9 cellular contexts compared by ENCODE assay signal in genomic region chr11:59667812-59668187, GRCh38. TPM values are rescaled to one million over a fixed set of nuclear protein-coding genes. Genes with fewer than 3 reads are reported as not detected.
DNase-seq lines count a peak whose midpoint lies in the region; ATAC-seq, FAIRE-seq and TF ChIP-seq lines count a peak whose summit lies in the region.
"Had no signal": no experiment of that assay in that cellular context is flagged by ENCODE, and none has a peak within 500 bp of the region (broad histone marks: within the 10 kb centered on the region; RNA-seq: fewer than 3 reads in every experiment).

No MANE protein-coding gene starts in this region.

- POLR2A ChIA-PET in K562 (lab: Yijun Ruan, JAX): interaction anchor here (1.8 kb wide), 1 partner anchor 9 kb away, joined by 4 read pairs; no protein-coding TSS in a partner anchor

- DNase-seq in activated naive CD4-positive, alpha-beta T cell treated with anti-CD3 and anti-CD28 coated beads, Interleukin-2, amount 50 U/mL, for 16 hours: no peak
- DNase-seq in K562 (ENCODE audit: extremely low read depth in 1 of 4, low spot score in 3 of 4) (no peak), memory B cell (ENCODE audit: low spot score in 2 of 2) (no peak), upper lobe of right lung (no peak), RPMI8226 (no peak), NCI-H187 (lab: John Stamatoyannopoulos, UW) (no peak)

- H3K36me3 Mint-ChIP-seq in activated naive CD4-positive, alpha-beta T cell treated with anti-CD3 and anti-CD28 coated beads, Interleukin-2, amount 50 U/mL, for 24 hours: peaks cover 11% of the 10 kb centered on the region
- peaks cover 17% of the 10 kb centered on the region for H3K36me3 Mint-ChIP-seq in memory B cell

- no peak for ATAC-seq in K562
- ATAC-seq in memory B cell (ENCODE audit: low read depth): no peak
- ATAC-seq in upper lobe of right lung: no peak
- no peak for ATAC-seq in HG03342 (IDR thresholded peaks at IDR 0.05; ENCODE audit: unreplicated experiment)

- peaks cover 53% of the 10 kb centered on the region for H3K4me1 Mint-ChIP-seq in activated naive CD4-positive, alpha-beta T cell treated with anti-CD3 and anti-CD28 coated beads, Interleukin-2, amount 50 U/mL, for 24 hours
- H3K4me1 Mint-ChIP-seq in memory B cell: peaks cover 30% of the 10 kb centered on the region

- H3K4me3 Mint-ChIP-seq in activated naive CD4-positive, alpha-beta T cell treated with anti-CD3 and anti-CD28 coated beads, Interleukin-2, amount 50 U/mL, for 24 hours: peak overlapping the region; percentile 93
- peak overlapping the region; percentile 92 for H3K4me3 Mint-ChIP-seq in memory B cell

- no peak for TF ChIP-seq RAD21 in K562 (CRISPR knock-in tag; conservative IDR thresholded peaks at IDR 0.05 in 1 of 2, IDR thresholded peaks at IDR 0.05 in 1 of 2)

- no peak for TF ChIP-seq CTCF in K562 (IDR thresholded peaks at IDR 0.05 in 2 of 3, conservative IDR thresholded peaks at IDR 0.05 in 1 of 3; ENCODE audit: insufficient read depth in 2 of 3, low read depth in 1 of 3, low read length in 3 of 3)
- no peak for TF ChIP-seq CTCF in upper lobe of right lung (IDR thresholded peaks at IDR 0.05)

- H3K36me3 ChIP-seq in K562 (ENCODE audit: control insufficient read depth, insufficient read depth, low read length): peaks cover 46% of the 10 kb centered on the region
- peaks cover 40% of the 10 kb centered on the region for H3K36me3 ChIP-seq in upper lobe of right lung

- TSS peak; percentile 46 for BruUV-seq in K562 (replicated peaks; lab: Mats Ljungman, UMichigan)

- intact Hi-C loops in K562 (cut with micrococcal nuclease): loop anchor here (2.0 to 5.0 kb wide), 3 partner anchors 51 to 135 kb away; no protein-coding TSS in a partner anchor
- intact Hi-C loops in upper lobe of right lung (cut with DNase I): no loop called here

- no peaks in the 10 kb centered on the region for H3K9me3 ChIP-seq in K562 (replicated peaks; ENCODE audit: control insufficient read depth, insufficient read depth, low read depth, low read length)
- H3K9me3 ChIP-seq in upper lobe of right lung: no peaks in the 10 kb centered on the region

- no peak for TF ChIP-seq POLR2A in K562 (conservative IDR thresholded peaks at IDR 0.05)

- H3K4me2 ChIP-seq in K562 (ENCODE audit: insufficient read depth, low read length): peak overlapping the region; percentile 94

- H3K27me3 Mint-ChIP-seq in activated naive CD4-positive, alpha-beta T cell treated with anti-CD3 and anti-CD28 coated beads, Interleukin-2, amount 50 U/mL, for 24 hours: no peaks in the 10 kb centered on the region
- H3K27me3 Mint-ChIP-seq in memory B cell: peaks cover 2% of the 10 kb centered on the region

- no peaks in the 10 kb centered on the region for H4K20me1 ChIP-seq in K562 (replicated peaks; ENCODE audit: control insufficient read depth, insufficient read depth, low read length)

- H3K27ac Mint-ChIP-seq in activated naive CD4-positive, alpha-beta T cell treated with anti-CD3 and anti-CD28 coated beads, Interleukin-2, amount 50 U/mL, for 24 hours: peak overlapping the region; percentile 85
- peak overlapping the region; percentile 100 for H3K27ac Mint-ChIP-seq in memory B cell

- in situ Hi-C loops in K562 (cut with MboI): no loop called here

- no peaks in the 10 kb centered on the region for H3K27me3 ChIP-seq in K562 (ENCODE audit: control insufficient read depth in 2 of 2, insufficient read depth in 2 of 2, low read length in 2 of 2)
- H3K27me3 ChIP-seq in upper lobe of right lung: no peaks in the 10 kb centered on the region

- H3K9me1 ChIP-seq in K562 (ENCODE audit: control insufficient read depth, insufficient read depth, low read length): no peaks in the 10 kb centered on the region

- H3K4me3 ChIP-seq in K562 (peak overlapping the region; percentile 82), upper lobe of right lung (peak overlapping the region; percentile 85)

- no peak for TF ChIP-seq EP300 in K562 (IDR thresholded peaks at IDR 0.05; ENCODE audit: low read length)

- 0% methylated on average over 3 of the region's 3 CpGs for WGBS in K562 (ENCODE audit: insufficient coverage, low coverage, missing lambda C conversion rate)

- CTCF ChIA-PET in K562 (lab: Yijun Ruan, JAX; ENCODE audit: low intra/inter-chr PET ratio): no interaction called here

- H3K79me2 ChIP-seq in K562 (ENCODE audit: control insufficient read depth, insufficient read depth, low read length): peaks cover 49% of the 10 kb centered on the region

- H3K9ac ChIP-seq in K562 (ENCODE audit: insufficient read depth in 1 of 2, low read depth in 2 of 2, low read length in 2 of 2): peak overlapping the region; percentile 77 to 96

- H2AFZ ChIP-seq in K562 (ENCODE audit: low read depth, low read length): no peak overlapping the region

- H3K9me3 Mint-ChIP-seq in activated naive CD4-positive, alpha-beta T cell treated with anti-CD3 and anti-CD28 coated beads, Interleukin-2, amount 50 U/mL, for 24 hours: no peaks in the 10 kb centered on the region
- H3K9me3 Mint-ChIP-seq in memory B cell: no peaks in the 10 kb centered on the region

- H3K27ac ChIP-seq in K562 (ENCODE audit: extremely low read depth, low read depth, low read length) (peak overlapping the region; percentile 92), upper lobe of right lung (peak overlapping the region; percentile 98)

- FAIRE-seq in K562 (lab: Jason Lieb, UNC): no peak

- H3K4me1 ChIP-seq in K562 (replicated peaks in 1 of 2; ENCODE audit: control insufficient read depth in 2 of 2, insufficient read depth in 2 of 2, low read length in 2 of 2): peaks cover 11 to 14% of the 10 kb centered on the region in 2 experiments; a peak in 3 of 5 replicates
- peaks cover 37% of the 10 kb centered on the region for H3K4me1 ChIP-seq in upper lobe of right lung

TF ChIP-seq in K562, 482 proteins besides CTCF, POLR2A, EP300 and RAD21 (continues in another document):
- TF ChIP-seq NR2C1 (IDR thresholded peaks at IDR 0.05) (no peak), NR2C1 (tag; IDR thresholded peaks at IDR 0.05) (peak; percentile 30; the same call in 1 of the 2 replicates)

RNA-seq across cellular contexts. Expression of gene PATL1, which starts 1.0 kb away (rescaled TPM):
- total RNA-seq in K562 (2011; cell fraction: chromatin; rRNA removed; ENCODE audit: low replicate concordance): 41.9 and 63.3 TPM in 2 replicates
- 16.7 and 17.6 TPM in 2 replicates for total RNA-seq in K562 (2011; cell fraction: nucleolus; rRNA removed)
- total RNA-seq in K562 (2011; cell fraction: nucleoplasm; rRNA removed): 33.9 and 51.9 TPM in 2 replicates
- total RNA-seq in K562 (2014; rRNA removed): 7.7 and 8.8 TPM in 2 replicates
- total RNA-seq in K562 (2014; rRNA removed; fragmentation: Illumina TruSeq; extraction: Trizol): 14.8 and 18.4 TPM in 2 replicates
- total RNA-seq in K562 (2015; rRNA removed; fragmentation: Illumina TruSeq; extraction: Trizol): 16.4 and 16.9 TPM in 2 replicates
- total RNA-seq in K562 (2021): 27.3 and 30.2 TPM in 2 replicates
- 34.1 and 38.4 TPM in 2 replicates for polyA plus RNA-seq in K562 (2011; rRNA removed)
- polyA plus RNA-seq in K562 (2011; cell fraction: cytosol; rRNA removed): 34.2 and 50.2 TPM in 2 replicates
- 38.1 and 48.4 TPM in 2 replicates for polyA plus RNA-seq in K562 (2011; cell fraction: nucleus; rRNA removed)
- 25.5 and 37.2 TPM in 2 replicates for polyA plus RNA-seq in K562 (2012)
- 43.4 and 48.0 TPM in 2 replicates for polyA plus RNA-seq in K562 (2014; fragmentation: Illumina TruSeq; extraction: Trizol)
- polyA plus RNA-seq in K562 (2014; fragmentation: Nextera tagmentation; extraction: Ambion mirVana): 1 to 10 TPM; 3.2 to 5.0 TPM
- polyA plus RNA-seq in K562 (2014; rRNA removed): 19.4 and 23.3 TPM in 2 replicates
- 29.4 and 30.5 TPM in 2 replicates for polyA minus RNA-seq in K562 (2011; rRNA and poly(A)+ RNA removed)
- 13.4 and 17.4 TPM in 2 replicates for polyA minus RNA-seq in K562 (2011; cell fraction: cytosol; rRNA and poly(A)+ RNA removed)
- polyA minus RNA-seq in K562 (2011; cell fraction: nucleus; rRNA and poly(A)+ RNA removed): 13.1 and 23.9 TPM in 2 replicates
- 35.9 TPM for total RNA-seq in upper lobe of right lung

RNA-seq across cellular contexts. Expression of gene OR10V1, which starts 45.8 kb away (rescaled TPM):
- total RNA-seq in K562 (2011; cell fraction: chromatin; rRNA removed; ENCODE audit: low replicate concordance): not detected in 2 replicates
- total RNA-seq in K562 (2011; cell fraction: nucleolus; rRNA removed): not detected in 2 replicates
- total RNA-seq in K562 (2011; cell fraction: nucleoplasm; rRNA removed): not detected in 2 replicates
- total RNA-seq in K562 (2014; rRNA removed): not detected in 2 replicates
- total RNA-seq in K562 (2014; rRNA removed; fragmentation: Illumina TruSeq; extraction: Trizol): not detected in 2 replicates
- total RNA-seq in K562 (2015; rRNA removed; fragmentation: Illumina TruSeq; extraction: Trizol): not detected in 2 replicates
- not detected in 2 replicates for total RNA-seq in K562 (2021)
- polyA plus RNA-seq in K562 (2011; rRNA removed): not detected in 2 replicates
- not detected in 2 replicates for polyA plus RNA-seq in K562 (2011; cell fraction: cytosol; rRNA removed)
- not detected in 2 replicates for polyA plus RNA-seq in K562 (2011; cell fraction: nucleus; rRNA removed)
- not detected in 2 replicates for polyA plus RNA-seq in K562 (2012)
- not detected in 2 replicates for polyA plus RNA-seq in K562 (2014; fragmentation: Illumina TruSeq; extraction: Trizol)
- not detected for polyA plus RNA-seq in K562 (2014; fragmentation: Nextera tagmentation; extraction: Ambion mirVana)
- not detected in 2 replicates for polyA plus RNA-seq in K562 (2014; rRNA removed)
- not detected in 2 replicates for polyA minus RNA-seq in K562 (2011; rRNA and poly(A)+ RNA removed)
- not detected in 2 replicates for polyA minus RNA-seq in K562 (2011; cell fraction: cytosol; rRNA and poly(A)+ RNA removed)
- polyA minus RNA-seq in K562 (2011; cell fraction: nucleus; rRNA and poly(A)+ RNA removed): not detected in 2 replicates
- total RNA-seq in upper lobe of right lung: not detected
- total RNA-seq: Daoy had no signal

RNA-seq across cellular contexts. Expression of gene OSBP, which starts 52.2 kb away (rescaled TPM):
- 83.9 and 124 TPM in 2 replicates for total RNA-seq in K562 (2011; cell fraction: chromatin; rRNA removed; ENCODE audit: low replicate concordance)
- total RNA-seq in K562 (2011; cell fraction: nucleolus; rRNA removed): 40.2 and 44.9 TPM in 2 replicates
- 62.0 and 71.9 TPM in 2 replicates for total RNA-seq in K562 (2011; cell fraction: nucleoplasm; rRNA removed)
- total RNA-seq in K562 (2014; rRNA removed): 22.2 and 28.7 TPM in 2 replicates
- 33.3 and 36.1 TPM in 2 replicates for total RNA-seq in K562 (2014; rRNA removed; fragmentation: Illumina TruSeq; extraction: Trizol)
- 28.7 and 28.9 TPM in 2 replicates for total RNA-seq in K562 (2015; rRNA removed; fragmentation: Illumina TruSeq; extraction: Trizol)
- 37.7 and 44.3 TPM in 2 replicates for total RNA-seq in K562 (2021)
- polyA plus RNA-seq in K562 (2011; rRNA removed): 33.9 and 37.2 TPM in 2 replicates
- polyA plus RNA-seq in K562 (2011; cell fraction: cytosol; rRNA removed): 11.6 and 27.0 TPM in 2 replicates
- 34.6 and 56.6 TPM in 2 replicates for polyA plus RNA-seq in K562 (2011; cell fraction: nucleus; rRNA removed)
- 28.0 and 32.7 TPM in 2 replicates for polyA plus RNA-seq in K562 (2012)
- 46.9 and 49.0 TPM in 2 replicates for polyA plus RNA-seq in K562 (2014; fragmentation: Illumina TruSeq; extraction: Trizol)
- polyA plus RNA-seq in K562 (2014; fragmentation: Nextera tagmentation; extraction: Ambion mirVana): 10 to 100 TPM; 11.7 to 11.9 TPM
- polyA plus RNA-seq in K562 (2014; rRNA removed): 24.5 and 27.8 TPM in 2 replicates
- 54.3 and 63.2 TPM in 2 replicates for polyA minus RNA-seq in K562 (2011; rRNA and poly(A)+ RNA removed)
- 32.7 and 32.9 TPM in 2 replicates for polyA minus RNA-seq in K562 (2011; cell fraction: cytosol; rRNA and poly(A)+ RNA removed)
- 16.8 and 30.8 TPM in 2 replicates for polyA minus RNA-seq in K562 (2011; cell fraction: nucleus; rRNA and poly(A)+ RNA removed)
- 39.9 TPM for total RNA-seq in upper lobe of right lung
